Comparison of ENCODE assay signal across 16 cellular contexts in the genomic region with DNA sequence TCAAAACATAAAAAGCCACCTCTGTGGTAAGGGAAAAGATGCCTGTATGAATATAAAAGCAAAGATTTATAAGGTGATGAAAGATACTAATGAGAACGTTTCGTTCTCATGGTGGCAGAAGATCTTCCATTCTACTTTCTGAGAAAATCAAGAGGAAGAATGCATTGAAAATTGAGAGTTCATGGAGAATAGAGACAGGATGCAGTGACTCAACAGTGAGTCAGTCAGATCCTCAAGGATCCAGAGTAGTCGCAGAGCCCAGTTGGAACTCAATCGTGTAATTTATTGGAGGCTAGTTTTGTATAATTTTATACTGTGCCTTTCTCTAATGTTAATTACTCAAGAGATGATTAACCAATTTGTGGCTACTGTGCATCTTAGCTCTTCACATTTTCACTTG.
DNase-seq lines count a peak whose midpoint lies in the region; ATAC-seq and TF ChIP-seq lines count a peak whose summit lies in the region.
"Had no signal": no experiment of that assay in that cellular context is flagged by ENCODE, and none has a peak within 500 bp of the region (broad histone marks: within the 10 kb centered on the region; RNA-seq: fewer than 3 reads in every experiment).

No MANE protein-coding gene starts in this region.

- peak; percentile 60 for DNase-seq in H4 (ENCODE audit: low spot score)
- DNase-seq in fibroblast of the aortic adventitia (ENCODE audit: low read depth) = peak; percentile 56
- DNase-seq in smooth muscle cell of the brain vasculature (ENCODE audit: low read depth, low spot score) = peak; percentile 28
- DNase-seq in right cardiac atrium = no peak
- no peak for DNase-seq in type B pancreatic cell (ENCODE audit: extremely low spot score, unreplicated experiment)
- no peak for DNase-seq in SJCRH30
- DNase-seq: activated CD4-positive, alpha-beta T cell treated with anti-CD3 and anti-CD28 coated beads, Interleukin-2, amount 50 U/mL, for 1 hour; activated gamma-delta T cell treated with Interleukin-2 at 50 U/mL for 16 hours; colonic mucosa; DMS153; NCI-H1092 treated with DMSO at 0.1 percent for 48 hours; NCI-H524 had no signal

- no peaks in the 10 kb centered on the region for H3K36me3 Mint-ChIP-seq in type B pancreatic cell

- no peak overlapping the region for H3K27ac Mint-ChIP-seq in type B pancreatic cell

- no peak overlapping the region for H3K4me3 ChIP-seq in fibroblast of the aortic adventitia (ENCODE audit: low read depth, low read length)
- no peak overlapping the region for H3K4me3 ChIP-seq in right cardiac atrium (ENCODE audit: low read length)
- H3K4me3 ChIP-seq in SJCRH30 = no peak overlapping the region
- H3K4me3 ChIP-seq: colonic mucosa, lung had no signal

- H3K9me3 Mint-ChIP-seq in type B pancreatic cell = no peaks in the 10 kb centered on the region

- no peak overlapping the region for H3K4me3 Mint-ChIP-seq in type B pancreatic cell

- WGBS in right cardiac atrium = 60% methylated on average over 4 of the region's 4 CpGs

- H3K4me1 Mint-ChIP-seq in type B pancreatic cell (ENCODE audit: unreplicated experiment) = no peaks in the 10 kb centered on the region

- H3K4me1 ChIP-seq in right cardiac atrium (ENCODE audit: control insufficient read depth, insufficient read depth, low read length) (no peaks in the 10 kb centered on the region), SJCRH30 (no peaks in the 10 kb centered on the region)
- H3K4me1 ChIP-seq: colonic mucosa, parathyroid adenoma had no signal

- H3K36me3 ChIP-seq in SJCRH30 = no peaks in the 10 kb centered on the region
- H3K36me3 ChIP-seq: colonic mucosa had no signal

- intact Hi-C loops in right cardiac atrium (cut with DNase I) = no loop called here

- H3K27ac ChIP-seq in right cardiac atrium (ENCODE audit: low read length) = no peak overlapping the region
- no peak overlapping the region for H3K27ac ChIP-seq in SJCRH30
- H3K27ac ChIP-seq: colonic mucosa, parathyroid adenoma had no signal

- peaks cover 2% of the 10 kb centered on the region for H3K27me3 ChIP-seq in right cardiac atrium (ENCODE audit: control insufficient read depth, insufficient read depth)
- no peaks in the 10 kb centered on the region for H3K27me3 ChIP-seq in SJCRH30
- H3K27me3 ChIP-seq: colonic mucosa had no signal

- TF ChIP-seq CTCF in fibroblast of the aortic adventitia (IDR thresholded peaks at IDR 0.05; ENCODE audit: insufficient read depth, low read length) (no peak), type B pancreatic cell (conservative IDR thresholded peaks at IDR 0.05) (no peak)

- H3K9me3 ChIP-seq in right cardiac atrium (ENCODE audit: control insufficient read depth, low read length) = no peaks in the 10 kb centered on the region
- H3K9me3 ChIP-seq in SJCRH30 (replicated peaks) = no peaks in the 10 kb centered on the region
- H3K9me3 ChIP-seq: colonic mucosa had no signal

- ATAC-seq in SK-N-SH treated with all-trans-retinoic acid at 6 μM for 48 hours (peak; percentile 76), right cardiac atrium (no peak), HG02763 (IDR thresholded peaks at IDR 0.05; ENCODE audit: unreplicated experiment) (no peak)

- H3K27me3 Mint-ChIP-seq in type B pancreatic cell = peaks cover 58% of the 10 kb centered on the region

TF ChIP-seq in SK-N-SH treated with all-trans-retinoic acid at 6 μM for 48 hours, 23 proteins besides CTCF, POLR2A, EP300 and RAD21:
- TF ChIP-seq ARNTL (CRISPR knock-in tag; IDR thresholded peaks at IDR 0.05; ENCODE audit: borderline replicate concordance, low read depth) (no peak), ZNF70 (CRISPR knock-in tag; IDR thresholded peaks at IDR 0.05) (no peak), RARB (CRISPR knock-in tag; IDR thresholded peaks at IDR 0.05) (no peak), ISL1 (CRISPR knock-in tag; IDR thresholded peaks at IDR 0.05) (no peak), ZFP30 (CRISPR knock-in tag; IDR thresholded peaks at IDR 0.05) (no peak), CSDC2 (CRISPR knock-in tag; IDR thresholded peaks at IDR 0.05) (no peak)
- TF ChIP-seq, protein P1, sequence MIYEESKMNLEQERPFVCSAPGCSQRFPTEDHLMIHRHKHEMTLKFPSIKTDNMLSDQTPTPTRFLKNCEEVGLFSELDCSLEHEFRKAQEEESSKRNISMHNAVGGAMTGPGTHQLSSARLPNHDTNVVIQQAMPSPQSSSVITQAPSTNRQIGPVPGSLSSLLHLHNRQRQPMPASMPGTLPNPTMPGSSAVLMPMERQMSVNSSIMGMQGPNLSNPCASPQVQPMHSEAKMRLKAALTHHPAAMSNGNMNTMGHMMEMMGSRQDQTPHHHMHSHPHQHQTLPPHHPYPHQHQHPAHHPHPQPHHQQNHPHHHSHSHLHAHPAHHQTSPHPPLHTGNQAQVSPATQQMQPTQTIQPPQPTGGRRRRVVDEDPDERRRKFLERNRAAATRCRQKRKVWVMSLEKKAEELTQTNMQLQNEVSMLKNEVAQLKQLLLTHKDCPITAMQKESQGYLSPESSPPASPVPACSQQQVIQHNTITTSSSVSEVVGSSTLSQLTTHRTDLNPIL (CRISPR knock-in tag; IDR thresholded peaks at IDR 0.05; ENCODE audit: low read depth) = no peak

Comparison
In these comparisons a context has a peak if more than half of its experiments do, and no peak if none do; other contexts are left out.
1. DNase-seq: peak in H4 (single experiment), fibroblast of the aortic adventitia (single experiment) and smooth muscle cell of the brain vasculature (single experiment); none in right cardiac atrium (0 of 3), type B pancreatic cell (single experiment) and SJCRH30 (0 of 2).